8 cellular contexts compared by ENCODE assay signal in the genomic region with DNA sequence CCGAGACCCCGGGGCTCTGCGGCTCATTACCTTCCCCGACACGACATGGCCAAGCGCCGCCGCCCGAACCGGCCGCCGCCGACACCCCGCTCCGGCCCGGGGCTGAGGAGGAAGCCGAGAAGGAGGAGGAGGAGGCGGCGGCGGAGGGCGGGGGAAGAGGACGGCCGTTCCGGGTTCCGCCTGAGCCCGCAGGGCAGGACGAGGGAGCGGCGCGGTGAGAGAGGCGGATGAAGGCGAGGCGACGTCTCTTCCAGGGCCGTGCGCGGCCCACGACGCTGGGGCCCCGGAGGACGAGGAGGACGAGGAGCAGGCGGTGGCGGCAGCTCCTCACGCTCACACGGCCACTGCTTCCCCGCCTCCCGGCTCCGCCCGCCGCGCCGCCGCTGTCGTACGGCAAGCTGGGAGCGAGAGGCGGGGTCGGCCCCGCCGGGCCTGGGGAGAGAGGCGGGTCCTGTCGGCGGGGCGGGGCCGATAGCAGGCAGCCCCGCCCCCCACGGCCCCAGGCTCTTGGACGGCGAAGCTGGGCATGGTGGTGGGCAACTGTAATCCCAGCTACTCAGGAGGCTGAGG. TPM values are rescaled to one million over a fixed set of nuclear protein-coding genes. Genes with fewer than 3 reads are reported as not detected.
A peak's percentile ranks its signal among the peaks of the same experiment; 100 is the strongest.
DNase-seq lines count a peak whose midpoint lies in the region; ATAC-seq, FAIRE-seq and TF ChIP-seq lines count a peak whose summit lies in the region.
"Not testable (repeated sequence)": the region's sequence is repeated elsewhere in the genome, so short reads cannot be mapped to it uniquely, and the experiment has no call there.

No MANE protein-coding gene starts in this region.

- H3K27ac ChIP-seq in esophagus squamous epithelium = peak overlapping the region; percentile 97 to 99 (median 98)

- peak; percentile 91 for DNase-seq in DMS53 (lab: John Stamatoyannopoulos, UW)
- DNase-seq in KG1 (lab: John Stamatoyannopoulos, UW) = peak; percentile 60
- DNase-seq in RCC 7860 (ENCODE audit: low spot score) = peak; percentile 55
- peak; percentile 77 for DNase-seq in activated T-helper 1 cell treated with Interleukin-2 at 50 U/mL for 16 hours (ENCODE audit: low read depth)
- not testable (repeated sequence) for DNase-seq in esophagus squamous epithelium (lab: John Stamatoyannopoulos, UW)
- peak; percentile 83 for DNase-seq in myocyte (ENCODE audit: low read depth)
- peak; percentile 55 for DNase-seq in stimulated activated CD8-positive, alpha-beta memory T cell treated with anti-CD3 and anti-CD28 coated beads, Interleukin-7, amount 100 ng/mL, for 24 hours (ENCODE audit: low read depth)

- peak; percentile 67 for ATAC-seq in GM21786 (IDR thresholded peaks at IDR 0.05; ENCODE audit: unreplicated experiment)

- not testable (repeated sequence) for FAIRE-seq in RCC 7860 (lab: Jason Lieb, UNC)

- WGBS in esophagus squamous epithelium, 2 donors = 0% methylated on average over 14 to 18 of the region's 70 CpGs

- not testable (repeated sequence) for H3K9me3 ChIP-seq in esophagus squamous epithelium

- not testable (repeated sequence) for H3K27me3 ChIP-seq in esophagus squamous epithelium

- peak in 3 of 4 donors; percentile 76 to 88 (median 87) for TF ChIP-seq POLR2A in esophagus squamous epithelium (IDR thresholded peaks at IDR 0.05)

- peak in 1 of 6 experiments; percentile 3 for TF ChIP-seq CTCF in esophagus squamous epithelium (IDR thresholded peaks at IDR 0.05)

- intact Hi-C loops in esophagus squamous epithelium (cut with DNase I) = not testable (repeated sequence)

- peaks cover 0 to 20% (median 6%) of the 10 kb centered on the region in 3 donors for H3K4me1 ChIP-seq in esophagus squamous epithelium

- H3K4me3 ChIP-seq in esophagus squamous epithelium = peak overlapping the region; percentile 66 to 92 (median 72)

- H3K36me3 ChIP-seq in esophagus squamous epithelium = not testable (repeated sequence)

RNA-seq across cellular contexts. Expression of a gene that starts 20.0 kb away (rescaled TPM):
- total RNA-seq in esophagus squamous epithelium (10 to 100 TPM; 21.9 to 38.0 (median 28.5) TPM), myocyte (41.1 and 51.1 TPM in 2 replicates)
- polyA plus RNA-seq in myocyte (2012) = 69.6 TPM

RNA-seq across cellular contexts. Expression of a gene that starts 35.2 kb away (rescaled TPM):
- total RNA-seq in esophagus squamous epithelium (10 to 100 TPM; 21.9 to 33.9 (median 26.1) TPM), myocyte (40.3 and 50.5 TPM in 2 replicates)
- polyA plus RNA-seq in myocyte (2012) = 40.4 TPM

RNA-seq across cellular contexts. Expression of a gene that starts 39.5 kb away (rescaled TPM):
- not detected for total RNA-seq in esophagus squamous epithelium
- total RNA-seq in myocyte = 6,226 and 7,274 TPM in 2 replicates
- polyA plus RNA-seq in myocyte (2012) = 6,177 TPM

RNA-seq across cellular contexts. Expression of a gene that starts 47.2 kb away (rescaled TPM):
- total RNA-seq in esophagus squamous epithelium (1 to 10 TPM; 1.2 to 7.1 (median 2.7) TPM), myocyte (0.13 TPM in 1 of 2 replicates, not detected in the other)
- 2.9 TPM for polyA plus RNA-seq in myocyte (2012)

Comparison
In these comparisons a context has a peak if more than half of its experiments do, and no peak if none do; other contexts are left out.
1. RNA of a gene that starts 39.5 kb away (total RNA-seq): 6,226 to 7,274 TPM in myocyte; not detected in esophagus squamous epithelium; every median in the first group is over 1,000 times any median in the second.